Comparison of ENCODE assay signal across 14 cellular contexts in genomic region chr4:100162027-100162685, GRCh38. TPM values are rescaled to one million over a fixed set of nuclear protein-coding genes. Genes with fewer than 3 reads are reported as not detected.
DNase-seq lines count a peak whose midpoint lies in the region; ATAC-seq lines count a peak whose summit lies in the region.
"Had no signal": no experiment of that assay in that cellular context is flagged by ENCODE, and none has a peak within 500 bp of the region (broad histone marks: within the 10 kb centered on the region; RNA-seq: fewer than 3 reads in every experiment).

No MANE protein-coding gene starts in this region.

- peaks cover 16 to 18% (median 18%) of the 10 kb centered on the region in 5 donors for H3K9me3 Mint-ChIP-seq in CD8-positive, alpha-beta memory T cell

- peak overlapping the region in 1 of 8 donors; percentile 10 for H3K27ac Mint-ChIP-seq in CD8-positive, alpha-beta memory T cell
- H3K27ac Mint-ChIP-seq: activated CD4-positive, alpha-beta memory T cell treated with anti-CD3 and anti-CD28 coated beads, Interleukin-2, amount 10 ng/mL, durations not matched to agents 7 days and 5 days; naive thymus-derived CD4-positive, alpha-beta T cell had no signal

- H3K27me3 ChIP-seq in BLaER1 treated with 17β-estradiol and CSF1 and Interleukin-3, amounts not matched to agents 10 nM and 100 nM, result no peaks in the 10 kb centered on the region
- H3K27me3 ChIP-seq in CD8-positive, alpha-beta memory T cell (ENCODE audit: insufficient read depth, low read length, poor library complexity, severe bottlenecking), result no peaks in the 10 kb centered on the region
- H3K27me3 ChIP-seq: testis had no signal

- CTCF ChIA-PET in CD8-positive, alpha-beta memory T cell (lab: Charles Lee), result no interaction called here

- H3K9me3 ChIP-seq in BLaER1 treated with 17β-estradiol and CSF1 and Interleukin-3, amounts not matched to agents 10 nM and 100 nM (replicated peaks in 1 of 11), result peaks cover 21 to 65% (median 51%) of the 10 kb centered on the region in 11 experiments; a peak in 21 of 22 replicates
- H3K9me3 ChIP-seq in CD8-positive, alpha-beta memory T cell (ENCODE audit: low read length), result no peaks in the 10 kb centered on the region
- H3K9me3 ChIP-seq: testis had no signal

- H3K27ac ChIP-seq in BLaER1 treated with 17β-estradiol and CSF1 and Interleukin-3, amounts not matched to agents 10 nM and 100 nM, result peak overlapping the region; percentile 73 to 93 (median 81)
- H3K27ac ChIP-seq in CD8-positive, alpha-beta memory T cell (ENCODE audit: low read depth, low read length), result no peak overlapping the region
- H3K27ac ChIP-seq: testis had no signal

- peak; percentile 82 for ATAC-seq in GM19025 (IDR thresholded peaks at IDR 0.05; ENCODE audit: low read depth, unreplicated experiment)
- ATAC-seq in HG02642 (IDR thresholded peaks at IDR 0.05; ENCODE audit: poor library complexity, unreplicated experiment), result peak; percentile 78
- ATAC-seq in HG03520 (IDR thresholded peaks at IDR 0.05; ENCODE audit: unreplicated experiment), result peak; percentile 74
- ATAC-seq: naive thymus-derived CD4-positive, alpha-beta T cell had no signal

- H3K9ac ChIP-seq in BLaER1 treated with 17β-estradiol and CSF1 and Interleukin-3, amounts not matched to agents 10 nM and 100 nM, result peak overlapping the region; percentile 7 to 79 (median 57); a peak in 19 of 22 replicates

- peaks cover 0 to 12% of the 10 kb centered on the region in 2 donors for H3K27me3 Mint-ChIP-seq in CD8-positive, alpha-beta memory T cell

- DNase-seq in 8988T, result no peak
- DNase-seq in CD8-positive, alpha-beta memory T cell, result no peak
- DNase-seq in cerebellum (ENCODE audit: low spot score), result no peak
- no peak for DNase-seq in activated CD4-positive, alpha-beta T cell treated with anti-CD3 and anti-CD28 coated beads for 1 hour
- DNase-seq: activated CD4-positive, alpha-beta memory T cell treated with anti-CD3 and anti-CD28 coated beads, Interleukin-2, amount 10 ng/mL, durations not matched to agents 7 days and 5 days; amygdala; naive thymus-derived CD4-positive, alpha-beta T cell; NCI-H2171; testis had no signal

- H3K4me1 Mint-ChIP-seq in CD8-positive, alpha-beta memory T cell, result peaks cover 16 to 20% (median 18%) of the 10 kb centered on the region in 3 donors

- peaks cover 0 to 13% (median 0%) of the 10 kb centered on the region in 11 experiments; a peak in 2 of 22 replicates for H3K36me3 ChIP-seq in BLaER1 treated with 17β-estradiol and CSF1 and Interleukin-3, amounts not matched to agents 10 nM and 100 nM
- H3K36me3 ChIP-seq in CD8-positive, alpha-beta memory T cell (ENCODE audit: insufficient read depth, low read length), result no peaks in the 10 kb centered on the region

- peaks cover 38 to 96% (median 54%) of the 10 kb centered on the region in 10 experiments for H3K4me1 ChIP-seq in BLaER1 treated with 17β-estradiol and CSF1 and Interleukin-3, amounts not matched to agents 10 nM and 100 nM
- H3K4me1 ChIP-seq in CD8-positive, alpha-beta memory T cell (ENCODE audit: insufficient read depth, low read length), result no peaks in the 10 kb centered on the region
- H3K4me1 ChIP-seq: testis had no signal

- POLR2A ChIA-PET in CD8-positive, alpha-beta memory T cell (lab: Charles Lee), result no interaction called here

- no peaks in the 10 kb centered on the region for H4K20me1 ChIP-seq in BLaER1 treated with 17β-estradiol and CSF1 and Interleukin-3, amounts not matched to agents 10 nM and 100 nM

- peaks cover 0 to 1% (median 0%) of the 10 kb centered on the region in 3 donors for H3K36me3 Mint-ChIP-seq in CD8-positive, alpha-beta memory T cell

- peak overlapping the region; percentile 15 to 72 (median 49) for H3K4me2 ChIP-seq in BLaER1 treated with 17β-estradiol and CSF1 and Interleukin-3, amounts not matched to agents 10 nM and 100 nM

- peak overlapping the region in 5 of 10 experiments; percentile 1 to 34 (median 9); a peak in 6 of 20 replicates for H3K4me3 ChIP-seq in BLaER1 treated with 17β-estradiol and CSF1 and Interleukin-3, amounts not matched to agents 10 nM and 100 nM
- no peak overlapping the region for H3K4me3 ChIP-seq in CD8-positive, alpha-beta memory T cell (ENCODE audit: low read length)
- H3K4me3 ChIP-seq: testis had no signal

- H3K4me3 Mint-ChIP-seq in CD8-positive, alpha-beta memory T cell, result no peak overlapping the region
- H3K4me3 Mint-ChIP-seq: activated CD4-positive, alpha-beta memory T cell treated with anti-CD3 and anti-CD28 coated beads, Interleukin-2, amount 10 ng/mL, durations not matched to agents 7 days and 5 days; naive thymus-derived CD4-positive, alpha-beta T cell had no signal

RNA-seq across cellular contexts. Expression of gene DDIT4L, which starts 28.1 kb away (rescaled TPM):
- not detected for total RNA-seq in CD8-positive, alpha-beta memory T cell
- polyA plus RNA-seq in CD8-positive, alpha-beta memory T cell, result 0.15 TPM
- 1.1 TPM for total RNA-seq in cerebellum
- total RNA-seq: HT-29 had no signal
- polyA plus RNA-seq: naive thymus-derived CD4-positive, alpha-beta T cell had no signal
